In the genomic region with DNA sequence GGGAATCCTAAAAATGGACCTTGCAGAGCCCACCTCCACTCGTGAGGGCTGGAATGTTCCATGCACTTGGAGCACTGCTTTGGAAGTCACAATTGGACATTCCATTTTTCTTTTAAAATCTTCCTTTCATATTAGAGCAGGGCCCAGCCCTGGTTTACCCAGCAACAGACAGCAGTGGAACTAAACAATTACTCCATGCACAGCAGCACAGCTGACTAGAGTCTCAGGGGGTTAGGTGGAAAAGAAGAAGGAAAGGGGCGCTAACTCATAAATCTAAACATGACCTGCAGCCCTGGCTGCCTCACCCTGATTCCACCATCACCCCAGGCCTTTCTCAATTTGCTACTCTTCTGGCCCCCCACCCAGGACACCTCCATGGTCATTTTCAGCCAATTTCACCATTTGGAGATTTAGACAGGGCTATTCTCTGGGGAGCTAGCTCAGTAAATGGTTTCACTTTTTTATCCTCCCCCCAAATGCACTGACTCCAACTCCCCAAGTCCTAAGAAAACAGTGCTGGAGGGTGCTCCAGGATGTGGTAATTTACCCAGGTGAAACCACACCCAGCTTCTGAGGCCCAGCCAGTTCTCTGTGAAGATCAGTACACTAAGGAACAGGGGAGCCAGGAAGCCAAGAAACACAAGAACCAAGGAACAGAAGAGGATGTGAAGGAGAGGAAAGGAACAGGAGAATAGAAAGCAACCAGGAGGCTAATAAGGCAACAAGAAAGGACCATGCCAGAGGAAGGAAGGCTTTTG, we compare ENCODE assay signal across 17 cellular contexts. TPM values are rescaled to one million over a fixed set of nuclear protein-coding genes. Genes with fewer than 3 reads are reported as not detected.
DNase-seq lines count a peak whose midpoint lies in the region; ATAC-seq and TF ChIP-seq lines count a peak whose summit lies in the region.
"Had no signal": no experiment of that assay in that cellular context is flagged by ENCODE, and none has a peak within 500 bp of the region (broad histone marks: within the 10 kb centered on the region; RNA-seq: fewer than 3 reads in every experiment).

No MANE protein-coding gene starts in this region.

- H3K4me2 ChIP-seq in OCI-LY7 (ENCODE audit: low read length) = peak overlapping the region; percentile 32

- peak; percentile 28 for DNase-seq in activated naive CD4-positive, alpha-beta T cell treated with anti-CD3 and anti-CD28 coated beads for 36 hours
- no peak for DNase-seq in activated naive CD4-positive, alpha-beta T cell (lab: John Stamatoyannopoulos, UW)
- DNase-seq in OCI-LY7 (ENCODE audit: low spot score) (peak; percentile 31), colonic mucosa (peak; percentile 84), thyroid gland (peak; percentile 77 to 79), NCI-H2107 treated with DMSO at 0.1 percent for 48 hours (lab: John Stamatoyannopoulos, UW; ENCODE audit: unreplicated experiment) (no peak), immature natural killer cell (no peak)
- DNase-seq: activated T-cell treated with anti-CD3 and anti-CD28 coated beads, Interleukin-2, amount 50 U/mL, for 24 hours; aorta; midbrain; NCI-H1694; NCI-H774 had no signal

- no peaks in the 10 kb centered on the region for H3K36me3 Mint-ChIP-seq in activated naive CD4-positive, alpha-beta T cell treated with anti-CD3 and anti-CD28 coated beads for 36 hours (ENCODE audit: low read depth)
- H3K36me3 Mint-ChIP-seq in immature natural killer cell = no peaks in the 10 kb centered on the region

- H3K9ac ChIP-seq in colonic mucosa (ENCODE audit: low read depth in 2 of 2, low read length in 2 of 2) = peak overlapping the region in 1 of 2 donors; percentile 69

- H3K79me2 ChIP-seq in OCI-LY7 (ENCODE audit: insufficient read depth, low read depth, low read length) = no peaks in the 10 kb centered on the region

- H3K27me3 ChIP-seq in colonic mucosa (no peaks in the 10 kb centered on the region), thyroid gland (no peaks in the 10 kb centered on the region)
- H3K27me3 ChIP-seq: SJCRH30 had no signal

- no peaks in the 10 kb centered on the region for H3K9me3 Mint-ChIP-seq in activated naive CD4-positive, alpha-beta T cell treated with anti-CD3 and anti-CD28 coated beads for 36 hours
- no peaks in the 10 kb centered on the region for H3K9me3 Mint-ChIP-seq in immature natural killer cell
- H3K9me3 Mint-ChIP-seq: activated T-cell treated with anti-CD3 and anti-CD28 coated beads, Interleukin-2, amount 50 U/mL, for 24 hours had no signal

- H3K36me3 ChIP-seq in OCI-LY7 (ENCODE audit: insufficient read depth, low read length) (no peaks in the 10 kb centered on the region), colonic mucosa (no peaks in the 10 kb centered on the region), thyroid gland (no peaks in the 10 kb centered on the region)
- H3K36me3 ChIP-seq: SJCRH30 had no signal

- TF ChIP-seq CTCF in OCI-LY7 (conservative IDR thresholded peaks at IDR 0.05; ENCODE audit: low read length) = no peak
- TF ChIP-seq CTCF in colonic mucosa (IDR thresholded peaks at IDR 0.05) = no peak
- no peak for TF ChIP-seq CTCF in thyroid gland (IDR thresholded peaks at IDR 0.05)

- TF ChIP-seq POLR2A in thyroid gland (IDR thresholded peaks at IDR 0.05) = no peak

- H3K27ac ChIP-seq in OCI-LY7 (ENCODE audit: low read depth, low read length, poor library complexity, severe bottlenecking) (no peak overlapping the region), colonic mucosa (peak overlapping the region; percentile 70), thyroid gland (peak overlapping the region in 1 of 3 donors; percentile 10)
- H3K27ac ChIP-seq: SJCRH30 had no signal

- no TSS peak for BruUV-seq in OCI-LY7 (replicated peaks; lab: Mats Ljungman, UMichigan)

- H2AFZ ChIP-seq in OCI-LY7 (ENCODE audit: low read length) = peak overlapping the region; percentile 69

- CTCF ChIA-PET in activated naive CD4-positive, alpha-beta T cell treated with anti-CD3 and anti-CD28 coated beads for 36 hours (lab: Charles Lee) = interaction anchor here (0.7 to 1.2 kb wide), 3 partner anchors 10 to 94 kb away, joined by 3 to 5 read pairs (median 3); no protein-coding TSS in a partner anchor
- CTCF ChIA-PET in OCI-LY7 (lab: Charles Lee; ENCODE audit: unreplicated experiment) = no interaction called here

- H4K20me1 ChIP-seq in OCI-LY7 (ENCODE audit: insufficient read depth, low read length) = no peaks in the 10 kb centered on the region

- ATAC-seq in GM18511 (IDR thresholded peaks at IDR 0.05; ENCODE audit: unreplicated experiment) = no peak
- ATAC-seq: K562 had no signal

- intact Hi-C loops in activated naive CD4-positive, alpha-beta T cell treated with anti-CD3 and anti-CD28 coated beads for 36 hours (cut with micrococcal nuclease) = no loop called here
- intact Hi-C loops in OCI-LY7 (cut with micrococcal nuclease; ENCODE audit: unreplicated experiment) (no loop called here), colonic mucosa (cut with DNase I) (no loop called here), thyroid gland (cut with DNase I) (no loop called here)

- H3K4me1 Mint-ChIP-seq in activated naive CD4-positive, alpha-beta T cell treated with anti-CD3 and anti-CD28 coated beads for 36 hours (ENCODE audit: low read depth) = peaks cover 30% of the 10 kb centered on the region
- H3K4me1 Mint-ChIP-seq in immature natural killer cell = no peaks in the 10 kb centered on the region

- H3K9me3 ChIP-seq in OCI-LY7 (ENCODE audit: low read length) = peaks cover 9% of the 10 kb centered on the region; the same call in 1 of the 2 replicates
- no peaks in the 10 kb centered on the region for H3K9me3 ChIP-seq in colonic mucosa
- no peaks in the 10 kb centered on the region for H3K9me3 ChIP-seq in thyroid gland
- H3K9me3 ChIP-seq: SJCRH30 had no signal

- H3K4me3 ChIP-seq in OCI-LY7 (ENCODE audit: low read depth, low read length, poor library complexity, severe bottlenecking) (no peak overlapping the region), colonic mucosa (no peak overlapping the region), thyroid gland (replicated peaks in 1 of 3) (no peak overlapping the region)
- H3K4me3 ChIP-seq: K562, SJCRH30 had no signal

- H3K27me3 Mint-ChIP-seq in activated naive CD4-positive, alpha-beta T cell treated with anti-CD3 and anti-CD28 coated beads for 36 hours (ENCODE audit: low read depth) = no peaks in the 10 kb centered on the region
- peaks cover 0 to 13% (median 3%) of the 10 kb centered on the region in 3 donors for H3K27me3 Mint-ChIP-seq in immature natural killer cell (ENCODE audit: low read depth in 3 of 3)
- H3K27me3 Mint-ChIP-seq: activated T-cell treated with anti-CD3 and anti-CD28 coated beads, Interleukin-2, amount 50 U/mL, for 24 hours had no signal

- H3K4me1 ChIP-seq in OCI-LY7 (ENCODE audit: insufficient read depth, low read length, poor library complexity, severe bottlenecking) (peaks cover 20% of the 10 kb centered on the region), colonic mucosa (peaks cover 2% of the 10 kb centered on the region), thyroid gland (peaks cover 11 to 17% of the 10 kb centered on the region in 2 donors)
- H3K4me1 ChIP-seq: SJCRH30 had no signal

- no peak overlapping the region for H3K4me3 Mint-ChIP-seq in activated naive CD4-positive, alpha-beta T cell treated with anti-CD3 and anti-CD28 coated beads for 36 hours
- H3K4me3 Mint-ChIP-seq in immature natural killer cell = no peak overlapping the region
- H3K4me3 Mint-ChIP-seq: activated T-cell treated with anti-CD3 and anti-CD28 coated beads, Interleukin-2, amount 50 U/mL, for 24 hours had no signal

- POLR2A ChIA-PET in OCI-LY7 (lab: Charles Lee) = interaction anchor here (0.6 to 1.9 kb wide), 5 partner anchors 61 to 298 kb away, joined by 3 to 7 read pairs (median 3); no protein-coding TSS in a partner anchor

- no peak overlapping the region for H3K27ac Mint-ChIP-seq in activated naive CD4-positive, alpha-beta T cell treated with anti-CD3 and anti-CD28 coated beads for 36 hours
- H3K27ac Mint-ChIP-seq in immature natural killer cell = no peak overlapping the region
- H3K27ac Mint-ChIP-seq: activated T-cell treated with anti-CD3 and anti-CD28 coated beads, Interleukin-2, amount 50 U/mL, for 24 hours had no signal

- no peaks in the 10 kb centered on the region for H3K9me2 ChIP-seq in OCI-LY7 (ENCODE audit: insufficient read depth, low read length)

- WGBS in thyroid gland, 2 donors = 79 to 88% methylated on average over 2 of the region's 2 CpGs

RNA-seq across cellular contexts. Expression of a gene that starts 1.6 kb away (rescaled TPM):
- total RNA-seq in activated naive CD4-positive, alpha-beta T cell treated with anti-CD3 and anti-CD28 coated beads for 36 hours = not detected
- total RNA-seq in OCI-LY7 (2014; rRNA removed; shearing (Covaris generic)) = not detected in 2 replicates
- total RNA-seq in OCI-LY7 (2022) (not detected in 2 replicates), colonic mucosa (10 to 100 TPM; 42.0 to 66.0 TPM), thyroid gland (not detected)
- not detected for polyA plus RNA-seq in immature natural killer cell
- total RNA-seq: aorta, K562, SJCRH30 had no signal
- polyA plus RNA-seq: AG04450, K562 had no signal

RNA-seq across cellular contexts. Expression of a gene that starts 40.1 kb away (rescaled TPM):
- total RNA-seq in activated naive CD4-positive, alpha-beta T cell treated with anti-CD3 and anti-CD28 coated beads for 36 hours = not detected
- total RNA-seq in OCI-LY7 (2014; rRNA removed; shearing (Covaris generic)) = 0.23 and 1.1 TPM in 2 replicates
- 0.93 and 0.96 TPM in 2 replicates for total RNA-seq in OCI-LY7 (2022)
- not detected for total RNA-seq in colonic mucosa
- not detected for total RNA-seq in thyroid gland
- polyA plus RNA-seq in immature natural killer cell = not detected
- total RNA-seq: aorta, K562, SJCRH30, ureter had no signal
- polyA plus RNA-seq: AG04450, aorta, K562 had no signal

RNA-seq across cellular contexts. Expression of a gene that starts 58.6 kb away (rescaled TPM):
- 1 to 10 TPM; 3.8 to 3.9 TPM for total RNA-seq in activated naive CD4-positive, alpha-beta T cell treated with anti-CD3 and anti-CD28 coated beads for 36 hours
- total RNA-seq in OCI-LY7 (2014; rRNA removed; shearing (Covaris generic)) = 2.2 and 2.8 TPM in 2 replicates
- total RNA-seq in OCI-LY7 (2022) (3.3 and 3.9 TPM in 2 replicates), colonic mucosa (under 1 TPM; 0.77 to 0.82 TPM), thyroid gland (1 to 10 TPM; 2.9 to 6.6 (median 5.1) TPM)
- under 1 TPM in 2 of 3 donors, not detected in 1; 0.30 to 0.40 TPM for polyA plus RNA-seq in immature natural killer cell
- total RNA-seq: K562 had no signal

RNA-seq across cellular contexts. Expression of a gene that starts 58.6 kb away (rescaled TPM):
- total RNA-seq in activated naive CD4-positive, alpha-beta T cell treated with anti-CD3 and anti-CD28 coated beads for 36 hours = under 1 TPM in 1 of 2 experiments, not detected in 1; 0.12 TPM
- 0.08 and 0.47 TPM in 2 replicates for total RNA-seq in OCI-LY7 (2014; rRNA removed; shearing (Covaris generic))
- total RNA-seq in OCI-LY7 (2022) (0.17 and 0.39 TPM in 2 replicates), colonic mucosa (not detected), thyroid gland (under 1 TPM in 1 of 4 donors, not detected in 3; 0.29 TPM)
- not detected for polyA plus RNA-seq in immature natural killer cell
- total RNA-seq: aorta, K562, ureter had no signal
- polyA plus RNA-seq: AG04450, aorta, K562 had no signal

Comparison
In these comparisons a context has a peak if more than half of its experiments do, and no peak if none do; other contexts are left out.
1. DNase-seq: peak in activated naive CD4-positive, alpha-beta T cell treated with anti-CD3 and anti-CD28 coated beads for 36 hours (single experiment), OCI-LY7 (single experiment), colonic mucosa (single experiment) and thyroid gland (2 of 2); none in activated naive CD4-positive, alpha-beta T cell (0 of 4), NCI-H2107 treated with DMSO at 0.1 percent for 48 hours (single experiment) and immature natural killer cell (0 of 3).
2. RNA of a gene that starts 1.6 kb away (total RNA-seq): 42.0 to 66.0 TPM in colonic mucosa; not detected in thyroid gland, not detected in OCI-LY7 and not detected in activated naive CD4-positive, alpha-beta T cell treated with anti-CD3 and anti-CD28 coated beads for 36 hours; every median in the first group is over 10 times any median in the second.